Comparison of ENCODE assay signal across 1 cellular context in the genomic region with DNA sequence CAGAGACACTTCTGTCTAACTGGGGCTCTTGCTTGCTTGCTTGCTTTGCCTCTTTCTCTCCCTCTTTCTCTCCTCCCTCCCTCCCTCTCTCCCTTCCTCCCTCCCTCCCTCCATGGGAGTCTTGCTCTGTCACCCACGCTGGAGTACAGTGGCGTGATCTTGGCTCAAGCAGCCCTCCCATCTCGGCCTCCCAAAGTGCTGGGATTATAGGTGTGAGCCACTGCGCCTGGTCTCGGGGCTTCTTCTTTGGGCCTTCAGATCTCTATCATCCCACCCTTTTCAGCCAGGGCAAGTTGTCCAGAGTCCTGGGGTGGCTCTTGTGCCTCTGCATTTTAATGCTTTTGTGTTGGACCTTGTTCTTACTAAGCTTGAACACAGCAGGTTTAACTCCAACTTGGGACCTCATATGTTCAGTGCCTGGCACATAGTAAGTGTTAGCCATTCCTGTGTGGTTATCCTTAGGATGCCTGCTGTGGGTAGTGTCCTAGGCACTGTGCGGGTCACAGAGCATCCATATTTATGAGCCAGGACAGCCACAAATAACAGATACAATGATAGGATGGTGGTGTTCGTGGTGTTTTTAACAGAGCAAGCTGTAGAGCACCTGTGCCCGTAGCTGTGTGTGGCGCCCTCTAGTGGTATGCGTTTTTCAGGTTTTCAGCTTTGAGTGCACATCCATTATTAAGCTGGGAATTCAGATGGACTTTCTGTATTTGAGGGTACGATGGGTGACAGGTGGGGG.
TF ChIP-seq lines count a peak whose summit lies in the region.

No MANE protein-coding gene starts in this region.

TF ChIP-seq in K562, 482 proteins besides CTCF, POLR2A, EP300 and RAD21 (continued from another document):
- TF ChIP-seq BHLHE40 (IDR thresholded peaks at IDR 0.05; ENCODE audit: low read length), result 0 out of 2 replicates have a peak, but pooled peaks have one; percentile 11
- TF ChIP-seq NR2C2 (CRISPR knock-in tag; IDR thresholded peaks at IDR 0.05), result peak; percentile 61; the same call in 1 of the 2 replicates
- no peak for TF ChIP-seq NR2C2 (tag; IDR thresholded peaks at IDR 0.05)
- no peak for TF ChIP-seq KDM1A (IDR thresholded peaks at IDR 0.05)
- no peak for TF ChIP-seq ZNF212 (CRISPR knock-in tag; IDR thresholded peaks at IDR 0.05)
- TF ChIP-seq KLF16 (IDR thresholded peaks at IDR 0.05), result 0 out of 2 replicates have a peak, but pooled peaks have one; percentile 26
- no peak for TF ChIP-seq GATAD2B (IDR thresholded peaks at IDR 0.05; ENCODE audit: borderline replicate concordance)
- no peak for TF ChIP-seq HDAC2 (IDR thresholded peaks at IDR 0.05)
- TF ChIP-seq ARID2 (IDR thresholded peaks at IDR 0.05), result no peak
- TF ChIP-seq, protein P1, sequence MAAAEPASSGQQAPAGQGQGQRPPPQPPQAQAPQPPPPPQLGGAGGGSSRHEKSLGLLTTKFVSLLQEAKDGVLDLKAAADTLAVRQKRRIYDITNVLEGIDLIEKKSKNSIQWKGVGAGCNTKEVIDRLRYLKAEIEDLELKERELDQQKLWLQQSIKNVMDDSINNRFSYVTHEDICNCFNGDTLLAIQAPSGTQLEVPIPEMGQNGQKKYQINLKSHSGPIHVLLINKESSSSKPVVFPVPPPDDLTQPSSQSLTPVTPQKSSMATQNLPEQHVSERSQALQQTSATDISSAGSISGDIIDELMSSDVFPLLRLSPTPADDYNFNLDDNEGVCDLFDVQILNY (CRISPR knock-in tag; IDR thresholded peaks at IDR 0.05), result 0 out of 2 replicates have a peak, but pooled peaks have one; percentile 73
- TF ChIP-seq PTRF (tag; IDR thresholded peaks at IDR 0.05), result no peak
- peak; percentile 35; the same call in 1 of the 2 replicates for TF ChIP-seq TEAD4 (IDR thresholded peaks at IDR 0.05; ENCODE audit: low read length)
- TF ChIP-seq TEAD4 (CRISPR knock-in tag; IDR thresholded peaks at IDR 0.05; ENCODE audit: borderline replicate concordance), result no peak
- TF ChIP-seq, protein P2, sequence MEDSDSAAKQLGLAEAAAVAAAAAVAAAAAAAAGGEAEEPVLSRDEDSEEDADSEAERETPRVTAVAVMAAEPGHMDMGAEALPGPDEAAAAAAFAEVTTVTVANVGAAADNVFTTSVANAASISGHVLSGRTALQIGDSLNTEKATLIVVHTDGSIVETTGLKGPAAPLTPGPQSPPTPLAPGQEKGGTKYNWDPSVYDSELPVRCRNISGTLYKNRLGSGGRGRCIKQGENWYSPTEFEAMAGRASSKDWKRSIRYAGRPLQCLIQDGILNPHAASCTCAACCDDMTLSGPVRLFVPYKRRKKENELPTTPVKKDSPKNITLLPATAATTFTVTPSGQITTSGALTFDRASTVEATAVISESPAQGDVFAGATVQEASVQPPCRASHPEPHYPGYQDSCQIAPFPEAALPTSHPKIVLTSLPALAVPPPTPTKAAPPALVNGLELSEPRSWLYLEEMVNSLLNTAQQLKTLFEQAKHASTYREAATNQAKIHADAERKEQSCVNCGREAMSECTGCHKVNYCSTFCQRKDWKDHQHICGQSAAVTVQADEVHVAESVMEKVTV (CRISPR knock-in tag; IDR thresholded peaks at IDR 0.05), result peak; percentile 35; the same call in 1 of the 2 replicates
